Comparison of ENCODE assay signal across 36 cellular contexts in genomic region chr11:103210543-103210942, GRCh38.
"Had no signal": no experiment of that assay in that cellular context is flagged by ENCODE, and none has a peak within 500 bp of the region (broad histone marks: within the 10 kb centered on the region; RNA-seq: fewer than 3 reads in every experiment).

No MANE protein-coding gene starts in this region.

- ATAC-seq: activated naive CD8-positive, alpha-beta T cell treated with anti-CD3 and anti-CD28 coated beads, Interleukin-2, amount 50 U/mL, for 24 hours; activated T-cell treated with anti-CD3 and anti-CD28 coated beads, Interleukin-2, amount 50 U/mL, for 4 hours; PC-3 had no signal

- H3K36me3 ChIP-seq: Peyer's patch, SJSA1 had no signal

- DNase-seq: activated B cell treated with CpG ODN at 0.5 μM for 24 hours; activated CD4-positive, alpha-beta memory T cell treated with anti-CD3 and anti-CD28 coated beads for 36 hours; activated CD4-positive, alpha-beta T cell treated with anti-CD3 and anti-CD28 coated beads for 4 hours; activated CD4-positive, alpha-beta T cell treated with anti-CD3 and anti-CD28 coated beads, Interleukin-2, amount 50 U/mL, for 1 hour; activated CD4-positive, CD25-positive, alpha-beta regulatory T cell treated with anti-CD3 and anti-CD28 coated beads, Interleukin-2, amount 50 U/mL, for 72 hours; activated CD8-positive, alpha-beta memory T cell treated with anti-CD3 and anti-CD28 coated beads, Interleukin-2, amount 50 U/mL, for 4 hours; activated gamma-delta T cell treated with Interleukin-2 at 50 U/mL for 16 hours; activated naive CD4-positive, alpha-beta T cell treated with anti-CD3 and anti-CD28 coated beads, Interleukin-2, amount 10 ng/mL, durations not matched to agents 7 days and 5 days; activated naive CD8-positive, alpha-beta T cell treated with anti-CD3 and anti-CD28 coated beads, Interleukin-2, amount 50 U/mL, for 24 hours; activated T-cell treated with anti-CD3 and anti-CD28 coated beads for 4 hours; activated T-cell treated with anti-CD3 and anti-CD28 coated beads, Interleukin-2, amount 50 U/mL, for 4 hours; aorta; caudate nucleus; Kasumi-1; KG1; NCI-H1092 treated with DMSO at 0.1 percent for 48 hours; NCI-H1417; NCI-H146; NCI-H187; NCI-H2029 treated with DMSO at 0.1 percent for 48 hours; NCI-H2107; NCI-H2171; NCI-H510A; NCI-H526; NCI-H748 treated with DMSO at 0.1 percent for 48 hours; NK-92 treated with Interleukin-12 subunit alpha and Interleukin-12 subunit beta, amount 100 ng/mL, for 24 hours; PC-3; Peyer's patch; RPMI8226; SHP77 treated with DMSO at 0.1 percent for 48 hours; SW 1271; T-helper 1 cell; T-helper 2 cell; T-helper 9 cell had no signal

- H3K9me3 ChIP-seq: Peyer's patch, SJSA1 had no signal

- H3K4me1 ChIP-seq: Peyer's patch, SJSA1 had no signal

- H3K4me3 ChIP-seq: Peyer's patch, SJSA1 had no signal

- H3K27ac ChIP-seq: Peyer's patch, SJSA1, VCaP had no signal

- H3K27me3 ChIP-seq: Peyer's patch, SJSA1 had no signal
